ENCODE assay signal across 1 cellular context in the genomic region with DNA sequence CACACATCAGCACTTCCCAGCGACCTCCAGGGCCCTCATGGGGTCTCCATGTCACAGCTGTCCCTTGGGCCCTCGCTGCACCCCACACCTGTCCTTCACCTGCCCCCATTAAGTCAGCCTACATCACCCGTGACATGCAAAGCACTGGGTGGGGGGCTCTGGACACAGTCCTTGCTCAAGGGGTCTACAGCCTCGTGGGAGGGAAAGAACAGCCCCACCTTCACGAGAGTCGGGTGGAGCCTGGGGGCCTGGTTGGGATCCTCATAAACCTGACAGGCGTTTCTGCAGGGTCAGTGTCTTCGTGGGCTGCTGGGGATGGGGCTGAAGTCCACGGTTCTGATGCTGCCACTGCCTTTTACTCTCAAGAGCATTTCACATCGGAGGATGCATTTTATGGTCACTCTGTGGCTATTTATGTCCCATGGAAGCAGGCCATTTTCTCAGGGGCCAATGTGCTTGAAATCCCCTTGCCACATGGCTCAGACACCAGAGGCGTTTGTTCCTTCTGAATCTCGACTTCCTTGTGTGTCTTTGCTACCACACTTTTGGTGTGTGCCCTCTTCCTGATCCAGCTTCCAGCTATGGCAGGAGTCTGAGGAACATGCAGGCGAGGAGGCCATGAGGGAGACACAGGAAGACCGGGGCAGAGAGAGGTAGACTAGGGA.
TF ChIP-seq lines count a peak whose summit lies in the region.

A gene with protein sequence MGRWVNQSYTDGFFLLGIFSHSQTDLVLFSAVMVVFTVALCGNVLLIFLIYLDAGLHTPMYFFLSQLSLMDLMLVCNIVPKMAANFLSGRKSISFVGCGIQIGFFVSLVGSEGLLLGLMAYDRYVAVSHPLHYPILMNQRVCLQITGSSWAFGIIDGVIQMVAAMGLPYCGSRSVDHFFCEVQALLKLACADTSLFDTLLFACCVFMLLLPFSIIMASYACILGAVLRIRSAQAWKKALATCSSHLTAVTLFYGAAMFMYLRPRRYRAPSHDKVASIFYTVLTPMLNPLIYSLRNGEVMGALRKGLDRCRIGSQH (minus strand): TSS at position 338 of the 665 bp plus-strand sequence. CDS start 5,865 bp downstream, outside the sequence.

TF ChIP-seq in K562, 482 proteins besides CTCF, POLR2A, EP300 and RAD21 (continued from another document and continues in another):
- TF ChIP-seq, protein P1, sequence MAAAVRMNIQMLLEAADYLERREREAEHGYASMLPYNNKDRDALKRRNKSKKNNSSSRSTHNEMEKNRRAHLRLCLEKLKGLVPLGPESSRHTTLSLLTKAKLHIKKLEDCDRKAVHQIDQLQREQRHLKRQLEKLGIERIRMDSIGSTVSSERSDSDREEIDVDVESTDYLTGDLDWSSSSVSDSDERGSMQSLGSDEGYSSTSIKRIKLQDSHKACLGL (CRISPR knock-in tag; IDR thresholded peaks at IDR 0.05; ENCODE audit: borderline replicate concordance, poor library complexity, severe bottlenecking), result no peak
- no peak for TF ChIP-seq ZNF134 (CRISPR knock-in tag; conservative IDR thresholded peaks at IDR 0.05)
- no peak for TF ChIP-seq ZNF121 (CRISPR knock-in tag; conservative IDR thresholded peaks at IDR 0.05)
- no peak for TF ChIP-seq NR2F6 (CRISPR knock-in tag; IDR thresholded peaks at IDR 0.05)
- TF ChIP-seq GTF2E2 (tag; IDR thresholded peaks at IDR 0.05), result no peak
- TF ChIP-seq, protein P2, sequence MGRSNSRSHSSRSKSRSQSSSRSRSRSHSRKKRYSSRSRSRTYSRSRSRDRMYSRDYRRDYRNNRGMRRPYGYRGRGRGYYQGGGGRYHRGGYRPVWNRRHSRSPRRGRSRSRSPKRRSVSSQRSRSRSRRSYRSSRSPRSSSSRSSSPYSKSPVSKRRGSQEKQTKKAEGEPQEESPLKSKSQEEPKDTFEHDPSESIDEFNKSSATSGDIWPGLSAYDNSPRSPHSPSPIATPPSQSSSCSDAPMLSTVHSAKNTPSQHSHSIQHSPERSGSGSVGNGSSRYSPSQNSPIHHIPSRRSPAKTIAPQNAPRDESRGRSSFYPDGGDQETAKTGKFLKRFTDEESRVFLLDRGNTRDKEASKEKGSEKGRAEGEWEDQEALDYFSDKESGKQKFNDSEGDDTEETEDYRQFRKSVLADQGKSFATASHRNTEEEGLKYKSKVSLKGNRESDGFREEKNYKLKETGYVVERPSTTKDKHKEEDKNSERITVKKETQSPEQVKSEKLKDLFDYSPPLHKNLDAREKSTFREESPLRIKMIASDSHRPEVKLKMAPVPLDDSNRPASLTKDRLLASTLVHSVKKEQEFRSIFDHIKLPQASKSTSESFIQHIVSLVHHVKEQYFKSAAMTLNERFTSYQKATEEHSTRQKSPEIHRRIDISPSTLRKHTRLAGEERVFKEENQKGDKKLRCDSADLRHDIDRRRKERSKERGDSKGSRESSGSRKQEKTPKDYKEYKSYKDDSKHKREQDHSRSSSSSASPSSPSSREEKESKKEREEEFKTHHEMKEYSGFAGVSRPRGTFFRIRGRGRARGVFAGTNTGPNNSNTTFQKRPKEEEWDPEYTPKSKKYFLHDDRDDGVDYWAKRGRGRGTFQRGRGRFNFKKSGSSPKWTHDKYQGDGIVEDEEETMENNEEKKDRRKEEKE (IDR thresholded peaks at IDR 0.05; ENCODE audit: borderline replicate concordance in 1 of 2, control insufficient read depth in 1 of 2, low read depth in 2 of 2, low read length in 1 of 2), result no peak
- TF ChIP-seq CREM (IDR thresholded peaks at IDR 0.05; ENCODE audit: low read depth), result no peak
- no peak for TF ChIP-seq SIN3A (IDR thresholded peaks at IDR 0.05; ENCODE audit: borderline replicate concordance in 2 of 2, control insufficient read depth in 1 of 2, low read depth in 2 of 2, low read length in 2 of 2)
- TF ChIP-seq, protein P3, sequence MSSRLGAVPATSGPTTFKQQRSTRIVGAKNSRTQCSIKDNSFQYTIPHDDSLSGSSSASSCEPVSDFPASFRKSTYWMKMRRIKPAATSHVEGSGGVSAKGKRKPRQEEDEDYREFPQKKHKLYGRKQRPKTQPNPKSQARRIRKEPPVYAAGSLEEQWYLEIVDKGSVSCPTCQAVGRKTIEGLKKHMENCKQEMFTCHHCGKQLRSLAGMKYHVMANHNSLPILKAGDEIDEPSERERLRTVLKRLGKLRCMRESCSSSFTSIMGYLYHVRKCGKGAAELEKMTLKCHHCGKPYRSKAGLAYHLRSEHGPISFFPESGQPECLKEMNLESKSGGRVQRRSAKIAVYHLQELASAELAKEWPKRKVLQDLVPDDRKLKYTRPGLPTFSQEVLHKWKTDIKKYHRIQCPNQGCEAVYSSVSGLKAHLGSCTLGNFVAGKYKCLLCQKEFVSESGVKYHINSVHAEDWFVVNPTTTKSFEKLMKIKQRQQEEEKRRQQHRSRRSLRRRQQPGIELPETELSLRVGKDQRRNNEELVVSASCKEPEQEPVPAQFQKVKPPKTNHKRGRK (tag; IDR thresholded peaks at IDR 0.05), result no peak
- no peak for TF ChIP-seq RNF2 (IDR thresholded peaks at IDR 0.05)
- TF ChIP-seq, protein P4, sequence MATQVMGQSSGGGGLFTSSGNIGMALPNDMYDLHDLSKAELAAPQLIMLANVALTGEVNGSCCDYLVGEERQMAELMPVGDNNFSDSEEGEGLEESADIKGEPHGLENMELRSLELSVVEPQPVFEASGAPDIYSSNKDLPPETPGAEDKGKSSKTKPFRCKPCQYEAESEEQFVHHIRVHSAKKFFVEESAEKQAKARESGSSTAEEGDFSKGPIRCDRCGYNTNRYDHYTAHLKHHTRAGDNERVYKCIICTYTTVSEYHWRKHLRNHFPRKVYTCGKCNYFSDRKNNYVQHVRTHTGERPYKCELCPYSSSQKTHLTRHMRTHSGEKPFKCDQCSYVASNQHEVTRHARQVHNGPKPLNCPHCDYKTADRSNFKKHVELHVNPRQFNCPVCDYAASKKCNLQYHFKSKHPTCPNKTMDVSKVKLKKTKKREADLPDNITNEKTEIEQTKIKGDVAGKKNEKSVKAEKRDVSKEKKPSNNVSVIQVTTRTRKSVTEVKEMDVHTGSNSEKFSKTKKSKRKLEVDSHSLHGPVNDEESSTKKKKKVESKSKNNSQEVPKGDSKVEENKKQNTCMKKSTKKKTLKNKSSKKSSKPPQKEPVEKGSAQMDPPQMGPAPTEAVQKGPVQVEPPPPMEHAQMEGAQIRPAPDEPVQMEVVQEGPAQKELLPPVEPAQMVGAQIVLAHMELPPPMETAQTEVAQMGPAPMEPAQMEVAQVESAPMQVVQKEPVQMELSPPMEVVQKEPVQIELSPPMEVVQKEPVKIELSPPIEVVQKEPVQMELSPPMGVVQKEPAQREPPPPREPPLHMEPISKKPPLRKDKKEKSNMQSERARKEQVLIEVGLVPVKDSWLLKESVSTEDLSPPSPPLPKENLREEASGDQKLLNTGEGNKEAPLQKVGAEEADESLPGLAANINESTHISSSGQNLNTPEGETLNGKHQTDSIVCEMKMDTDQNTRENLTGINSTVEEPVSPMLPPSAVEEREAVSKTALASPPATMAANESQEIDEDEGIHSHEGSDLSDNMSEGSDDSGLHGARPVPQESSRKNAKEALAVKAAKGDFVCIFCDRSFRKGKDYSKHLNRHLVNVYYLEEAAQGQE (CRISPR knock-in tag; IDR thresholded peaks at IDR 0.05; ENCODE audit: low read depth), result no peak
- no peak for TF ChIP-seq RBFOX2 (IDR thresholded peaks at IDR 0.05; ENCODE audit: low read depth, low read length)
- TF ChIP-seq, protein P5, sequence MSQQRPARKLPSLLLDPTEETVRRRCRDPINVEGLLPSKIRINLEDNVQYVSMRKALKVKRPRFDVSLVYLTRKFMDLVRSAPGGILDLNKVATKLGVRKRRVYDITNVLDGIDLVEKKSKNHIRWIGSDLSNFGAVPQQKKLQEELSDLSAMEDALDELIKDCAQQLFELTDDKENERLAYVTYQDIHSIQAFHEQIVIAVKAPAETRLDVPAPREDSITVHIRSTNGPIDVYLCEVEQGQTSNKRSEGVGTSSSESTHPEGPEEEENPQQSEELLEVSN (IDR thresholded peaks at IDR 0.05; ENCODE audit: borderline replicate concordance in 1 of 2, extremely low read depth in 1 of 2, insufficient read depth in 1 of 2, insufficient read length in 1 of 2, low read depth in 1 of 2, low read length in 1 of 2, poor library complexity in 1 of 2, severe bottlenecking in 1 of 2), result peak in 1 of 2 experiments; percentile 27
- TF ChIP-seq, protein P6, sequence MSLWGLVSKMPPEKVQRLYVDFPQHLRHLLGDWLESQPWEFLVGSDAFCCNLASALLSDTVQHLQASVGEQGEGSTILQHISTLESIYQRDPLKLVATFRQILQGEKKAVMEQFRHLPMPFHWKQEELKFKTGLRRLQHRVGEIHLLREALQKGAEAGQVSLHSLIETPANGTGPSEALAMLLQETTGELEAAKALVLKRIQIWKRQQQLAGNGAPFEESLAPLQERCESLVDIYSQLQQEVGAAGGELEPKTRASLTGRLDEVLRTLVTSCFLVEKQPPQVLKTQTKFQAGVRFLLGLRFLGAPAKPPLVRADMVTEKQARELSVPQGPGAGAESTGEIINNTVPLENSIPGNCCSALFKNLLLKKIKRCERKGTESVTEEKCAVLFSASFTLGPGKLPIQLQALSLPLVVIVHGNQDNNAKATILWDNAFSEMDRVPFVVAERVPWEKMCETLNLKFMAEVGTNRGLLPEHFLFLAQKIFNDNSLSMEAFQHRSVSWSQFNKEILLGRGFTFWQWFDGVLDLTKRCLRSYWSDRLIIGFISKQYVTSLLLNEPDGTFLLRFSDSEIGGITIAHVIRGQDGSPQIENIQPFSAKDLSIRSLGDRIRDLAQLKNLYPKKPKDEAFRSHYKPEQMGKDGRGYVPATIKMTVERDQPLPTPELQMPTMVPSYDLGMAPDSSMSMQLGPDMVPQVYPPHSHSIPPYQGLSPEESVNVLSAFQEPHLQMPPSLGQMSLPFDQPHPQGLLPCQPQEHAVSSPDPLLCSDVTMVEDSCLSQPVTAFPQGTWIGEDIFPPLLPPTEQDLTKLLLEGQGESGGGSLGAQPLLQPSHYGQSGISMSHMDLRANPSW (CRISPR knock-in tag; IDR thresholded peaks at IDR 0.05), result no peak
- no peak for TF ChIP-seq ZNF586 (CRISPR knock-in tag; conservative IDR thresholded peaks at IDR 0.05)
- TF ChIP-seq YY1 (IDR thresholded peaks at IDR 0.05; ENCODE audit: borderline replicate concordance in 1 of 3, control insufficient read depth in 1 of 3, extremely low read depth in 1 of 3, insufficient read depth in 3 of 3, insufficient read length in 1 of 3, insufficient replicate concordance in 2 of 3, low read depth in 1 of 3, low read length in 2 of 3), result peak in 1 of 3 experiments; percentile 13
- TF ChIP-seq, protein P7, sequence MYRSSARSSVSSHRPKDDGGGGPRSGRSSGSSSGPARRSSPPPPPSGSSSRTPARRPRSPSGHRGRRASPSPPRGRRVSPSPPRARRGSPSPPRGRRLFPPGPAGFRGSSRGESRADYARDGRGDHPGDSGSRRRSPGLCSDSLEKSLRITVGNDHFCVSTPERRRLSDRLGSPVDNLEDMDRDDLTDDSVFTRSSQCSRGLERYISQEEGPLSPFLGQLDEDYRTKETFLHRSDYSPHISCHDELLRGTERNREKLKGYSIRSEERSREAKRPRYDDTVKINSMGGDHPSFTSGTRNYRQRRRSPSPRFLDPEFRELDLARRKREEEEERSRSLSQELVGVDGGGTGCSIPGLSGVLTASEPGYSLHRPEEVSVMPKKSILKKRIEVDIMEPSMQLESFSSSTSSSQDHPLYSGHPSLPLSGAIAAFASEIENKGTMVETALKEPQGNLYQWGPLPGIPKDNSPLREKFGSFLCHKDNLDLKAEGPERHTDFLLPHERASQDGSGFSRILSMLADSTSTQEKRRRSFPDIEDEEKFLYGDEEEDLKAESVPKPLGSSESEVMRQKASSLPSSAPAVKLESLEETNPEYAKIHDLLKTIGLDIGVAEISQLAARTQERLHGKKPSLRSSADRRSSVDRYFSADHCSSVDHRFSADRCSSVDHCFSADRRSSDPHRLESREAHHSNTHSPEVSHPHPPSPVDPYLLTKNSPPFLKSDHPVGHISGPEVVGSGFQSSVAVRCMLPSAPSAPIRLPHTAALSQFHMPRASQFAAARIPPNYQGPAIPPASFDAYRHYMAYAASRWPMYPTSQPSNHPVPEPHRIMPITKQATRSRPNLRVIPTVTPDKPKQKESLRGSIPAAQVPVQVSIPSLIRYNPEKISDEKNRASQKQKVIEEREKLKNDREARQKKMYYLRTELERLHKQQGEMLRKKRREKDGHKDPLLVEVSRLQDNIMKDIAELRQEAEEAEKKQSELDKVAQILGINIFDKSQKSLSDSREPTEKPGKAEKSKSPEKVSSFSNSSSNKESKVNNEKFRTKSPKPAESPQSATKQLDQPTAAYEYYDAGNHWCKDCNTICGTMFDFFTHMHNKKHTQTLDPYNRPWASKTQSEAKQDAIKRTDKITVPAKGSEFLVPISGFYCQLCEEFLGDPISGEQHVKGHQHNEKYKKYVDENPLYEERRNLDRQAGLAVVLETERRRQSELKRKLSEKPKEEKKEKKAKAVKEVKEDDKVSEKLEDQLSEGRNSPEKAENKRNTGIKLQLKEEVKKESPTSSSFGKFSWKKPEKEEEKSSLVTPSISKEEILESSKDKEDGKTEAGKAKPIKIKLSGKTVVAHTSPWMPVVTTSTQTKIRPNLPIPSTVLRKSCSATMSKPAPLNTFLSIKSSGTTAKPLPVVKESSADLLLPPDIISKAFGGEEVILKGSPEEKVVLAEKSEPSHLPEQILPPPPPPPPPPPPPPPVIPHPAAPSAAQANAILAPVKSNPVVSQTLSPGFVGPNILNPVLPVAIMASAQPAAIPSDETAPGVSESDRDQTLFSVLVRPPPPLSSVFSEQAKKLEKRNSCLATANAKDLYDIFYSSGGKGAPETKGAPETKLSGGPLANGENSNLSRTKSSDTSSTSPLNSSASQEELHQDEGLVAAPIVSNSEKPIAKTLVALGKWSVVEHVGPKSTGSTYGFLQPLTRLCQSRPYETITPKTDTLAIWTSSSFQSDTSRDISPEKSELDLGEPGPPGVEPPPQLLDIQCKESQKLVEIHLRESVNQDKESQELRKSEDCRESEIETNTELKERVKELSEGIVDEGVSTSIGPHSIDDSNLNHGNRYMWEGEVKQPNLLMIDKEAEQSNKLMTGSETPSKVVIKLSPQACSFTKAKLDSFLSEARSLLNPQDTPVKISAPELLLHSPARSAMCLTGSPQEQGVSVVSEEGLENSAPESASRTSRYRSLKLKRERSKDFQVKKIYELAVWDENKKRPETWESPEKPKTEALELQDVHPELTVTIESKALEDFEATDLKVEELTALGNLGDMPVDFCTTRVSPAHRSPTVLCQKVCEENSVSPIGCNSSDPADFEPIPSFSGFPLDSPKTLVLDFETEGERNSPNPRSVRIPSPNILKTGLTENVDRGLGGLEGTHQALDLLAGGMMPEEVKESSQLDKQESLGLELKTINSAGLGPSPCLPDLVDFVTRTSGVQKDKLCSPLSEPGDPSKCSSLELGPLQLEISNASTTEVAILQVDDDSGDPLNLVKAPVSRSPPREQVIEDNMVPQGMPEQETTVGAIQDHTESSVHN (IDR thresholded peaks at IDR 0.05; ENCODE audit: borderline replicate concordance in 1 of 2, low read depth in 1 of 2), result no peak
- TF ChIP-seq, protein P8, sequence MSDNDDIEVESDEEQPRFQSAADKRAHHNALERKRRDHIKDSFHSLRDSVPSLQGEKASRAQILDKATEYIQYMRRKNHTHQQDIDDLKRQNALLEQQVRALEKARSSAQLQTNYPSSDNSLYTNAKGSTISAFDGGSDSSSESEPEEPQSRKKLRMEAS (CRISPR knock-in tag; IDR thresholded peaks at IDR 0.05), result peak; percentile 38; the same call in 1 of the 2 replicates
- TF ChIP-seq, protein P9, sequence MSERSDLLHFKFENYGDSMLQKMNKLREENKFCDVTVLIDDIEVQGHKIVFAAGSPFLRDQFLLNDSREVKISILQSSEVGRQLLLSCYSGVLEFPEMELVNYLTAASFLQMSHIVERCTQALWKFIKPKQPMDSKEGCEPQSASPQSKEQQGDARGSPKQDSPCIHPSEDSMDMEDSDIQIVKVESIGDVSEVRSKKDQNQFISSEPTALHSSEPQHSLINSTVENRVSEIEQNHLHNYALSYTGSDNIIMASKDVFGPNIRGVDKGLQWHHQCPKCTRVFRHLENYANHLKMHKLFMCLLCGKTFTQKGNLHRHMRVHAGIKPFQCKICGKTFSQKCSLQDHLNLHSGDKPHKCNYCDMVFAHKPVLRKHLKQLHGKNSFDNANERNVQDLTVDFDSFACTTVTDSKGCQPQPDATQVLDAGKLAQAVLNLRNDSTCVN (CRISPR knock-in tag; IDR thresholded peaks at IDR 0.05), result no peak
- no peak for TF ChIP-seq ZNF436 (CRISPR knock-in tag; IDR thresholded peaks at IDR 0.05)
- TF ChIP-seq SPI1 (IDR thresholded peaks at IDR 0.05; ENCODE audit: borderline replicate concordance, low read depth, low read length), result no peak
- TF ChIP-seq SMARCA4 (IDR thresholded peaks at IDR 0.05), result no peak
- no peak for TF ChIP-seq SNRNP70 (optimal IDR thresholded peaks at IDR 0.05; ENCODE audit: low read depth, low read length)
